Comparison of ENCODE assay signal across 8 cellular contexts in the genomic region with DNA sequence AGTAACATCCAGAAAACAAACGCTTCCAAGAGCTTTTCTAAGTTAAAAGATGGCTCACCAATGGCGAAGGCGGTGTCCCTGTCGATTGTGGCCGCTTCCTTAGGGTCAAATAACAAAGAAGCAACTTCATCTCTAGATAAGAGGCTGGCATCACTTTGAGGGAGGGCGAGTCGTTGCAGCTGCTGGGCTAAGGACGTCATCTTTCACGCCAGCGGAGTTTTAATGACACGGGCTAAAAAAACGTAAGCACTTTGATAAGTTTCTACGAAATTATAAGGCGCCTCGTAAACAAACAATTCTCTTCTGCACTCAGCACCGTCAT. TPM values are rescaled to one million over a fixed set of nuclear protein-coding genes. Genes with fewer than 3 reads are reported as not detected.
DNase-seq lines count a peak whose midpoint lies in the region; ATAC-seq, FAIRE-seq and TF ChIP-seq lines count a peak whose summit lies in the region.

No MANE protein-coding gene starts in this region.

- H3K27ac Mint-ChIP-seq in IgD-negative memory B cell (peak overlapping the region; percentile 87 to 96 (median 96)), astrocyte (ENCODE audit: unreplicated experiment) (peak overlapping the region; percentile 90)

- in situ Hi-C loops in ACHN (cut with HindIII; ENCODE audit: low pct_ligation_motif_present, low pct_unique_long_range_greater_than_20kb, low sequenced_read_pairs), result no loop called here
- in situ Hi-C loops in GM13977 (cut with MboI; ENCODE audit: low pct_unique_long_range_greater_than_20kb, low sequenced_read_pairs, unreplicated experiment), result no loop called here

- no peak for TF ChIP-seq CTCF in astrocyte (IDR thresholded peaks at IDR 0.05; ENCODE audit: insufficient read depth, low read depth, low read length)
- no peak for TF ChIP-seq CTCF in tibial artery (IDR thresholded peaks at IDR 0.05)
- TF ChIP-seq CTCF in GM13977 (IDR thresholded peaks at IDR 0.05; ENCODE audit: extremely low read depth, insufficient read depth, missing control alignments), result no peak

- peak overlapping the region; percentile 73 for H3K27ac ChIP-seq in astrocyte (ENCODE audit: low read depth, low read length)
- peak overlapping the region; percentile 84 to 86 for H3K27ac ChIP-seq in tibial artery

- H3K9me3 ChIP-seq in astrocyte (ENCODE audit: insufficient read depth, low read depth, low read length) (no peaks in the 10 kb centered on the region), tibial artery (no peaks in the 10 kb centered on the region)

- peaks cover 52% of the 10 kb centered on the region for H3K79me2 ChIP-seq in astrocyte (ENCODE audit: insufficient read depth, low read length)

- no peaks in the 10 kb centered on the region for H3K27me3 ChIP-seq in astrocyte (ENCODE audit: insufficient read depth, low read length)
- H3K27me3 ChIP-seq in tibial artery, result no peaks in the 10 kb centered on the region

- H3K4me1 Mint-ChIP-seq in IgD-negative memory B cell (peaks cover 10 to 29% (median 19%) of the 10 kb centered on the region in 3 donors), astrocyte (ENCODE audit: low read depth, unreplicated experiment) (peaks cover 5% of the 10 kb centered on the region)

- peak overlapping the region; percentile 91 for H2AFZ ChIP-seq in astrocyte (ENCODE audit: low read depth, low read length)

- H3K36me3 Mint-ChIP-seq in IgD-negative memory B cell, result peaks cover 2% of the 10 kb centered on the region
- no peaks in the 10 kb centered on the region for H3K36me3 Mint-ChIP-seq in astrocyte (ENCODE audit: low read depth, unreplicated experiment)

- FAIRE-seq in astrocyte (lab: Jason Lieb, UNC), result no peak

- H3K27me3 Mint-ChIP-seq in IgD-negative memory B cell (peaks cover 1% of the 10 kb centered on the region), astrocyte (ENCODE audit: low read depth, unreplicated experiment) (no peaks in the 10 kb centered on the region)

- TF ChIP-seq POLR2A in GM18505 (IDR thresholded peaks at IDR 0.05; ENCODE audit: borderline replicate concordance, extremely low read depth, insufficient read depth, insufficient read length), result no peak

- peak overlapping the region; percentile 97 for H3K4me2 ChIP-seq in astrocyte (ENCODE audit: low read length)

- intact Hi-C loops in tibial artery (cut with DNase I; ENCODE audit: low total_unique reads), result loop anchor here (10.0 kb wide), 1 partner anchor 171 kb away; no protein-coding TSS in a partner anchor

- H3K4me3 ChIP-seq in astrocyte (ENCODE audit: insufficient read depth, low read depth, low read length) (peak overlapping the region; percentile 100), tibial artery (peak overlapping the region; percentile 73 to 84)

- H3K4me1 ChIP-seq in astrocyte (ENCODE audit: insufficient read depth, low read length) (peaks cover 7% of the 10 kb centered on the region), tibial artery (peaks cover 0 to 22% (median 3%) of the 10 kb centered on the region in 4 donors)

- no peaks in the 10 kb centered on the region for H4K20me1 ChIP-seq in astrocyte (ENCODE audit: insufficient read depth, low read length)

- H3K36me3 ChIP-seq in astrocyte (ENCODE audit: insufficient read depth, low read length) (peaks cover 12% of the 10 kb centered on the region), tibial artery (peaks cover 0 to 18% (median 11%) of the 10 kb centered on the region in 3 donors)

- peak overlapping the region; percentile 92 for H3K9ac ChIP-seq in astrocyte (ENCODE audit: low read length)

- H3K9me3 Mint-ChIP-seq in IgD-negative memory B cell (no peaks in the 10 kb centered on the region), astrocyte (ENCODE audit: unreplicated experiment) (no peaks in the 10 kb centered on the region)

- peak overlapping the region; percentile 95 to 99 (median 98) for H3K4me3 Mint-ChIP-seq in IgD-negative memory B cell
- peak overlapping the region; percentile 99 for H3K4me3 Mint-ChIP-seq in astrocyte (ENCODE audit: unreplicated experiment)

- ATAC-seq in GM18505 (IDR thresholded peaks at IDR 0.05; ENCODE audit: unreplicated experiment), result peak; percentile 1

- DNase-seq in ACHN, result peak; percentile 50
- peak; percentile 47 for DNase-seq in astrocyte (ENCODE audit: low read depth)
- peak; percentile 58 for DNase-seq in left kidney (ENCODE audit: low read depth, low spot score)
- DNase-seq in tibial artery, result no peak
- DNase-seq in GM13977 (ENCODE audit: low spot score), result no peak
- no peak for DNase-seq in SKM-1 (lab: John Stamatoyannopoulos, UW; ENCODE audit: unreplicated experiment)

RNA-seq across cellular contexts. Expression of gene HEATR1, which starts 0.5 kb away (rescaled TPM):
- polyA plus RNA-seq in IgD-negative memory B cell, result 7.4 TPM
- 37.8 and 43.3 TPM in 2 replicates for total RNA-seq in astrocyte

Comparison
In these comparisons a context has a peak if more than half of its experiments do, and no peak if none do; other contexts are left out.
1. DNase-seq: peak in ACHN (single experiment), astrocyte (single experiment) and left kidney (single experiment); none in tibial artery (0 of 2), GM13977 (single experiment) and SKM-1 (single experiment).